Comparison of ENCODE assay signal across 8 cellular contexts in the genomic region with DNA sequence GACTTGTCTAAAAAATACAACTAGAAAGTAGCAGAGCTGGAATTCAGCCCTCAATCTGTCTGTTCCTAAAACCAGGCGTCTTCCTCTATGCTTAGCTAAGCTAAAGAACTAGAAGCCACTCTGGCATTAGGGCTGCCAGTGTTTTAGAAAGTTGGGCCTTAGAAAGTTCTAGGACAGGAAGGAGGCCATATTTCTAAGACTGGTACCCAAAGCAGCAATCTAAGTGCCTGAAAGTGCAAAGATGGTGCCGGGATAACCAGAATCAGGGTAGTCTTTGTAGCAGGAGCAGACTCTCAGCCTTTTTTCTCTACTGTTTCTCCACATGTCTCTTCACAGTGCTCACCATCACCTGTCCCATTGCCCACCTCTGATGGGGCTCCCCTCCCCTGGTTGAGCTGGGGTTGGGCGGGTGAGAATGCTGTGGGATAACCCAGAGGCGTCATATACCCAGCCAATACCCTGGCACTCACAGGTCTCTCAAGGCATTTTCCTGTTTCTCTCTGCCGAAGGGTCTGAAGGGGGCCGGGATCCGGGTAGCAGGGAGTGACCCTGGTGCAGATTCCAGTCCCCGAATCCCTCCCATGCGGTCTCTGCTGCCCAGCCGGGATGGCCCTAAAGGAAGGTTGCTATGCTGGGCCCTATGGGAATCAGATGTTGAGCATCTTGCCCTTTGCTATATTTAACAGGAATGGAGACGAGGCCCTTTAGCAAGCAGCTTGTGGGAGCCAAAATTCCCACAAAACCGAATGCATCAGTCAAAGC. TPM values are rescaled to one million over a fixed set of nuclear protein-coding genes. Genes with fewer than 3 reads are reported as not detected.
DNase-seq lines count a peak whose midpoint lies in the region; ATAC-seq and TF ChIP-seq lines count a peak whose summit lies in the region.

No MANE protein-coding gene starts in this region.

- H3K27me3 ChIP-seq in skeletal muscle tissue (ENCODE audit: control insufficient read depth in 3 of 3, insufficient read depth in 3 of 3, low read length in 3 of 3) = no peaks in the 10 kb centered on the region

- DNase-seq in NB4 (ENCODE audit: low read depth) (no peak), kidney glomerular epithelial cell (lab: John Stamatoyannopoulos, UW) (no peak), AG08396 (ENCODE audit: low spot score) (no peak), OCI-M2 (lab: John Stamatoyannopoulos, UW; ENCODE audit: unreplicated experiment) (no peak)
- DNase-seq in effector memory CD8-positive, alpha-beta T cell = no peak

- no peaks in the 10 kb centered on the region for H3K36me3 ChIP-seq in skeletal muscle tissue (ENCODE audit: control insufficient read depth in 3 of 3, insufficient read depth in 3 of 3, low read length in 3 of 3)

- peak overlapping the region; percentile 95 for H3K27ac ChIP-seq in skeletal muscle tissue (ENCODE audit: low read depth, low read length)

- peaks cover 32% of the 10 kb centered on the region for H3K36me3 Mint-ChIP-seq in effector memory CD8-positive, alpha-beta T cell (ENCODE audit: insufficient read depth)

- H3K9ac ChIP-seq in skeletal muscle tissue (ENCODE audit: low read depth in 1 of 3, low read length in 3 of 3) = peak overlapping the region in 2 of 3 donors; percentile 51 to 77

- peak overlapping the region; percentile 84 to 96 for H3K27ac Mint-ChIP-seq in effector memory CD8-positive, alpha-beta T cell

- peaks cover 37 to 63% (median 51%) of the 10 kb centered on the region in 3 donors for H3K4me1 ChIP-seq in skeletal muscle tissue (ENCODE audit: control insufficient read depth in 3 of 3, insufficient read depth in 3 of 3, low read length in 3 of 3)

- H3K4me3 ChIP-seq in GM08714 (ENCODE audit: low read length) (peak overlapping the region; percentile 75; the same call in 1 of the 2 replicates), NB4 (ENCODE audit: low read depth, low read length) (peak overlapping the region; percentile 57), skeletal muscle tissue (ENCODE audit: low read length in 3 of 3) (peak overlapping the region in 2 of 3 donors; percentile 56 to 68)

- H3K4me1 Mint-ChIP-seq in effector memory CD8-positive, alpha-beta T cell (ENCODE audit: low read depth in 2 of 2) = peaks cover 64 to 70% of the 10 kb centered on the region in 2 donors

- TF ChIP-seq POLR2A in NB4 (IDR thresholded peaks at IDR 0.05; ENCODE audit: extremely low read depth, insufficient read length) = no peak

- peak overlapping the region; percentile 87 to 96 for H3K4me3 Mint-ChIP-seq in effector memory CD8-positive, alpha-beta T cell

- no peaks in the 10 kb centered on the region for H3K27me3 Mint-ChIP-seq in effector memory CD8-positive, alpha-beta T cell

- no peaks in the 10 kb centered on the region for H3K9me3 ChIP-seq in skeletal muscle tissue (ENCODE audit: control insufficient read depth in 3 of 3, low read length in 3 of 3)

- ATAC-seq in effector memory CD8-positive, alpha-beta T cell (replicated peaks) = no peak
- no peak for ATAC-seq in HG02610 (IDR thresholded peaks at IDR 0.05; ENCODE audit: unreplicated experiment)

- no peaks in the 10 kb centered on the region for H3K9me3 Mint-ChIP-seq in effector memory CD8-positive, alpha-beta T cell

- TF ChIP-seq CTCF in NB4 (IDR thresholded peaks at IDR 0.05; ENCODE audit: low read depth, low read length) = no peak

RNA-seq across cellular contexts. Expression of gene RCSD1, which starts 1.1 kb away (rescaled TPM):
- total RNA-seq in skeletal muscle tissue = 45.9 TPM
